ENCODE assay signal across 11 cellular contexts in the genomic region with DNA sequence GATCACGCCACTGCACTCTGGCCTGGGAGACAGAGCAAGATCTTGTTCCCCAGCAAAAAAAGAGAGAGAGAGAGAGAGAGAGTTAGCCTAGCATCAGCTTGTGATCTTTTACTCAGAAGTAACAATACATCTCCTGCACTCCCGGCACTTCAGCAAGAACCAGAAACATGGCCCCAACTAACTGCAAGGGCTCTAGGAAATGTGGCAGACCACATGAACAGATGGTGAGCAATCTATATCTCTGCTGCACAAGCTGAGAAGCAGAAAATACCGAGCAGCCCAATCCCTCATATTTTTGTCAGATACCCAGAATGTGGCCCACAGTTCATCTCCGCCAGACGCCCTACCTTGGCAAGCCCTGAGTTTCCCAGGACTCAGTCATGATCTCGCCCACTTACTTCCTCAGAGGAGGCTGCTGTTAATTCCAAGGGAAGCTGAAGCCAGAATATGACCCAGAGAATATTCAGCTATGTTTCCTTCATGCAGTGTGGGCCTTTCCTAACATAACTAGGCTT.
"Had no signal": no experiment of that assay in that cellular context is flagged by ENCODE, and none has a peak within 500 bp of the region (broad histone marks: within the 10 kb centered on the region; RNA-seq: fewer than 3 reads in every experiment).

No MANE protein-coding gene starts in this region.

- H3K27ac ChIP-seq: neutrophil, stomach, thoracic aorta had no signal

- H3K4me1 ChIP-seq: stomach had no signal

- ATAC-seq: activated CD4-positive, CD25-positive, alpha-beta regulatory T cell treated with anti-CD3 and anti-CD28 coated beads, Interleukin-2, amount 50 U/mL, for 24 hours; activated T-helper 17 cell treated with anti-CD3 and anti-CD28 coated beads, Interleukin-2, amount 50 U/mL, for 72 hours had no signal

- H3K9me3 ChIP-seq: neutrophil, thoracic aorta had no signal

- H3K4me3 ChIP-seq: lung, stomach, thoracic aorta had no signal

- H3K27me3 ChIP-seq: neutrophil, stomach had no signal

- DNase-seq: activated naive CD4-positive, alpha-beta T cell treated with Interleukin-2 at 50 U/mL for 16 hours; endodermal cell; islet precursor cell; naive B cell; small intestine; stomach had no signal

- H3K36me3 ChIP-seq: neutrophil, stomach, thoracic aorta had no signal
